ENCODE assay signal across 1 cellular context in genomic region chr2:231463698-231464575, GRCh38.
TF ChIP-seq lines count a peak whose summit lies in the region.

Gene NCL, minus strand, starts transcription at chr2:231464484. Its CDS starts 131 bp downstream, at chr2:231464353.

TF ChIP-seq in HEK293, 187 proteins besides CTCF, POLR2A, EP300 and RAD21 (continued from another document and continues in another):
- TF ChIP-seq, protein P1, sequence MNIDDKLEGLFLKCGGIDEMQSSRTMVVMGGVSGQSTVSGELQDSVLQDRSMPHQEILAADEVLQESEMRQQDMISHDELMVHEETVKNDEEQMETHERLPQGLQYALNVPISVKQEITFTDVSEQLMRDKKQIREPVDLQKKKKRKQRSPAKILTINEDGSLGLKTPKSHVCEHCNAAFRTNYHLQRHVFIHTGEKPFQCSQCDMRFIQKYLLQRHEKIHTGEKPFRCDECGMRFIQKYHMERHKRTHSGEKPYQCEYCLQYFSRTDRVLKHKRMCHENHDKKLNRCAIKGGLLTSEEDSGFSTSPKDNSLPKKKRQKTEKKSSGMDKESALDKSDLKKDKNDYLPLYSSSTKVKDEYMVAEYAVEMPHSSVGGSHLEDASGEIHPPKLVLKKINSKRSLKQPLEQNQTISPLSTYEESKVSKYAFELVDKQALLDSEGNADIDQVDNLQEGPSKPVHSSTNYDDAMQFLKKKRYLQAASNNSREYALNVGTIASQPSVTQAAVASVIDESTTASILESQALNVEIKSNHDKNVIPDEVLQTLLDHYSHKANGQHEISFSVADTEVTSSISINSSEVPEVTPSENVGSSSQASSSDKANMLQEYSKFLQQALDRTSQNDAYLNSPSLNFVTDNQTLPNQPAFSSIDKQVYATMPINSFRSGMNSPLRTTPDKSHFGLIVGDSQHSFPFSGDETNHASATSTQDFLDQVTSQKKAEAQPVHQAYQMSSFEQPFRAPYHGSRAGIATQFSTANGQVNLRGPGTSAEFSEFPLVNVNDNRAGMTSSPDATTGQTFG (tag by site-specific recombination; IDR thresholded peaks at IDR 0.05; ENCODE audit: borderline replicate concordance): no peak
- TF ChIP-seq ZNF837 (tag by site-specific recombination; IDR thresholded peaks at IDR 0.05) (no peak), MZF1 (tag by site-specific recombination; IDR thresholded peaks at IDR 0.05; ENCODE audit: borderline replicate concordance) (no peak), ZNF169 (tag by site-specific recombination; IDR thresholded peaks at IDR 0.05) (no peak), ZNF670 (tag by site-specific recombination; IDR thresholded peaks at IDR 0.05; ENCODE audit: low read depth) (no peak), ZNF549 (tag by site-specific recombination; IDR thresholded peaks at IDR 0.05) (no peak), ZNF449 (tag by site-specific recombination; IDR thresholded peaks at IDR 0.05) (0 out of 2 replicates have a peak, but pooled peaks have one; percentile 23), ZNF404 (tag by site-specific recombination; IDR thresholded peaks at IDR 0.05) (no peak), ZNF394 (tag by site-specific recombination; IDR thresholded peaks at IDR 0.05; ENCODE audit: borderline replicate concordance) (peak; percentile 43; the same call in 1 of the 2 replicates), SCRT2 (tag by site-specific recombination; IDR thresholded peaks at IDR 0.05) (peak; percentile 63), ZBTB7A (tag by site-specific recombination; IDR thresholded peaks at IDR 0.05; ENCODE audit: low read depth) (0 out of 2 replicates have a peak, but pooled peaks have one; percentile 58), RBAK (tag by site-specific recombination; IDR thresholded peaks at IDR 0.05) (no peak), ZNF610 (tag by site-specific recombination; IDR thresholded peaks at IDR 0.05; ENCODE audit: borderline replicate concordance) (no peak), ZNF302 (tag by site-specific recombination; IDR thresholded peaks at IDR 0.05; ENCODE audit: low read depth) (no peak), ZNF202 (tag by site-specific recombination; IDR thresholded peaks at IDR 0.05; ENCODE audit: borderline replicate concordance) (no peak), ZNF76 (tag by site-specific recombination; IDR thresholded peaks at IDR 0.05; ENCODE audit: borderline replicate concordance, low read depth) (peak; percentile 51; the same call in 1 of the 2 replicates), PRDM10 (tag by site-specific recombination; IDR thresholded peaks at IDR 0.05) (no peak), ZNF426 (tag by site-specific recombination; IDR thresholded peaks at IDR 0.05) (no peak), ZNF214 (tag by site-specific recombination; IDR thresholded peaks at IDR 0.05; ENCODE audit: borderline replicate concordance) (no peak), ZFP69B (tag by site-specific recombination; IDR thresholded peaks at IDR 0.05) (peak; percentile 93), KLF1 (tag by site-specific recombination; IDR thresholded peaks at IDR 0.05) (0 out of 2 replicates have a peak, but pooled peaks have one; percentile 1), ZFP37 (tag by site-specific recombination; IDR thresholded peaks at IDR 0.05) (peak; percentile 82; the same call in 1 of the 2 replicates), ZFHX2 (tag by site-specific recombination; conservative IDR thresholded peaks at IDR 0.05) (no peak), ZNF248 (tag by site-specific recombination; IDR thresholded peaks at IDR 0.05) (no peak), ZNF37A (tag by site-specific recombination; IDR thresholded peaks at IDR 0.05) (no peak), ZNF132 (tag by site-specific recombination; IDR thresholded peaks at IDR 0.05; ENCODE audit: borderline replicate concordance) (no peak), MYNN (tag by site-specific recombination; IDR thresholded peaks at IDR 0.05; ENCODE audit: borderline replicate concordance) (no peak), ZBTB1 (tag by site-specific recombination; IDR thresholded peaks at IDR 0.05) (no peak), ZNF239 (tag by site-specific recombination; IDR thresholded peaks at IDR 0.05) (peak; percentile 66; the same call in 1 of the 2 replicates), ZNF354C (tag by site-specific recombination; IDR thresholded peaks at IDR 0.05; ENCODE audit: borderline replicate concordance, low read depth) (no peak), ZNF175 (tag by site-specific recombination; IDR thresholded peaks at IDR 0.05) (no peak), PBX3 (CRISPR knock-in tag; IDR thresholded peaks at IDR 0.05) (peak; percentile 47; the same call in 1 of the 2 replicates), ZNF521 (tag by site-specific recombination; IDR thresholded peaks at IDR 0.05) (no peak), ZNF776 (tag by site-specific recombination; IDR thresholded peaks at IDR 0.05; ENCODE audit: borderline replicate concordance) (no peak), ZNF624 (tag by site-specific recombination; IDR thresholded peaks at IDR 0.05) (no peak), BCL11B (tag by site-specific recombination; IDR thresholded peaks at IDR 0.05; ENCODE audit: low read depth) (no peak), ZNF830 (tag by site-specific recombination; IDR thresholded peaks at IDR 0.05; ENCODE audit: low read depth) (no peak), ZNF654 (tag by site-specific recombination; IDR thresholded peaks at IDR 0.05; ENCODE audit: low read depth) (no peak), ZNF555 (tag by site-specific recombination; conservative IDR thresholded peaks at IDR 0.05) (no peak)
- TF ChIP-seq, protein P2, sequence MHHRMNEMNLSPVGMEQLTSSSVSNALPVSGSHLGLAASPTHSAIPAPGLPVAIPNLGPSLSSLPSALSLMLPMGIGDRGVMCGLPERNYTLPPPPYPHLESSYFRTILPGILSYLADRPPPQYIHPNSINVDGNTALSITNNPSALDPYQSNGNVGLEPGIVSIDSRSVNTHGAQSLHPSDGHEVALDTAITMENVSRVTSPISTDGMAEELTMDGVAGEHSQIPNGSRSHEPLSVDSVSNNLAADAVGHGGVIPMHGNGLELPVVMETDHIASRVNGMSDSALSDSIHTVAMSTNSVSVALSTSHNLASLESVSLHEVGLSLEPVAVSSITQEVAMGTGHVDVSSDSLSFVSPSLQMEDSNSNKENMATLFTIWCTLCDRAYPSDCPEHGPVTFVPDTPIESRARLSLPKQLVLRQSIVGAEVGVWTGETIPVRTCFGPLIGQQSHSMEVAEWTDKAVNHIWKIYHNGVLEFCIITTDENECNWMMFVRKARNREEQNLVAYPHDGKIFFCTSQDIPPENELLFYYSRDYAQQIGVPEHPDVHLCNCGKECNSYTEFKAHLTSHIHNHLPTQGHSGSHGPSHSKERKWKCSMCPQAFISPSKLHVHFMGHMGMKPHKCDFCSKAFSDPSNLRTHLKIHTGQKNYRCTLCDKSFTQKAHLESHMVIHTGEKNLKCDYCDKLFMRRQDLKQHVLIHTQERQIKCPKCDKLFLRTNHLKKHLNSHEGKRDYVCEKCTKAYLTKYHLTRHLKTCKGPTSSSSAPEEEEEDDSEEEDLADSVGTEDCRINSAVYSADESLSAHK (tag by site-specific recombination; IDR thresholded peaks at IDR 0.05): no peak
- TF ChIP-seq, protein P3, sequence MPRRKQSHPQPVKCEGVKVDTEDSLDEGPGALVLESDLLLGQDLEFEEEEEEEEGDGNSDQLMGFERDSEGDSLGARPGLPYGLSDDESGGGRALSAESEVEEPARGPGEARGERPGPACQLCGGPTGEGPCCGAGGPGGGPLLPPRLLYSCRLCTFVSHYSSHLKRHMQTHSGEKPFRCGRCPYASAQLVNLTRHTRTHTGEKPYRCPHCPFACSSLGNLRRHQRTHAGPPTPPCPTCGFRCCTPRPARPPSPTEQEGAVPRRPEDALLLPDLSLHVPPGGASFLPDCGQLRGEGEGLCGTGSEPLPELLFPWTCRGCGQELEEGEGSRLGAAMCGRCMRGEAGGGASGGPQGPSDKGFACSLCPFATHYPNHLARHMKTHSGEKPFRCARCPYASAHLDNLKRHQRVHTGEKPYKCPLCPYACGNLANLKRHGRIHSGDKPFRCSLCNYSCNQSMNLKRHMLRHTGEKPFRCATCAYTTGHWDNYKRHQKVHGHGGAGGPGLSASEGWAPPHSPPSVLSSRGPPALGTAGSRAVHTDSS (tag by site-specific recombination; IDR thresholded peaks at IDR 0.05): no peak
- TF ChIP-seq, protein P4, sequence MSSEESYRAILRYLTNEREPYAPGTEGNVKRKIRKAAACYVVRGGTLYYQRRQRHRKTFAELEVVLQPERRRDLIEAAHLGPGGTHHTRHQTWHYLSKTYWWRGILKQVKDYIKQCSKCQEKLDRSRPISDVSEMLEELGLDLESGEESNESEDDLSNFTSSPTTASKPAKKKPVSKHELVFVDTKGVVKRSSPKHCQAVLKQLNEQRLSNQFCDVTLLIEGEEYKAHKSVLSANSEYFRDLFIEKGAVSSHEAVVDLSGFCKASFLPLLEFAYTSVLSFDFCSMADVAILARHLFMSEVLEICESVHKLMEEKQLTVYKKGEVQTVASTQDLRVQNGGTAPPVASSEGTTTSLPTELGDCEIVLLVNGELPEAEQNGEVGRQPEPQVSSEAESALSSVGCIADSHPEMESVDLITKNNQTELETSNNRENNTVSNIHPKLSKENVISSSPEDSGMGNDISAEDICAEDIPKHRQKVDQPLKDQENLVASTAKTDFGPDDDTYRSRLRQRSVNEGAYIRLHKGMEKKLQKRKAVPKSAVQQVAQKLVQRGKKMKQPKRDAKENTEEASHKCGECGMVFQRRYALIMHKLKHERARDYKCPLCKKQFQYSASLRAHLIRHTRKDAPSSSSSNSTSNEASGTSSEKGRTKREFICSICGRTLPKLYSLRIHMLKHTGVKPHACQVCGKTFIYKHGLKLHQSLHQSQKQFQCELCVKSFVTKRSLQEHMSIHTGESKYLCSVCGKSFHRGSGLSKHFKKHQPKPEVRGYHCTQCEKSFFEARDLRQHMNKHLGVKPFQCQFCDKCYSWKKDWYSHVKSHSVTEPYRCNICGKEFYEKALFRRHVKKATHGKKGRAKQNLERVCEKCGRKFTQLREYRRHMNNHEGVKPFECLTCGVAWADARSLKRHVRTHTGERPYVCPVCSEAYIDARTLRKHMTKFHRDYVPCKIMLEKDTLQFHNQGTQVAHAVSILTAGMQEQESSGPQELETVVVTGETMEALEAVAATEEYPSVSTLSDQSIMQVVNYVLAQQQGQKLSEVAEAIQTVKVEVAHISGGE (tag by site-specific recombination; conservative IDR thresholded peaks at IDR 0.05; ENCODE audit: low read depth): no peak
- TF ChIP-seq, protein P5, sequence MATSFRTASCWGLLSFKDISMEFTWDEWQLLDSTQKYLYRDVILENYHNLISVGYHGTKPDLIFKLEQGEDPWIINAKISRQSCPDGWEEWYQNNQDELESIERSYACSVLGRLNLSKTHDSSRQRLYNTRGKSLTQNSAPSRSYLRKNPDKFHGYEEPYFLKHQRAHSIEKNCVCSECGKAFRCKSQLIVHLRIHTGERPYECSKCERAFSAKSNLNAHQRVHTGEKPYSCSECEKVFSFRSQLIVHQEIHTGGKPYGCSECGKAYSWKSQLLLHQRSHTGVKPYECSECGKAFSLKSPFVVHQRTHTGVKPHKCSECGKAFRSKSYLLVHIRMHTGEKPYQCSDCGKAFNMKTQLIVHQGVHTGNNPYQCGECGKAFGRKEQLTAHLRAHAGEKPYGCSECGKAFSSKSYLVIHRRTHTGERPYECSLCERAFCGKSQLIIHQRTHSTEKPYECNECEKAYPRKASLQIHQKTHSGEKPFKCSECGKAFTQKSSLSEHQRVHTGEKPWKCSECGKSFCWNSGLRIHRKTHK (tag by site-specific recombination; IDR thresholded peaks at IDR 0.05): no peak
- TF ChIP-seq, protein P6, sequence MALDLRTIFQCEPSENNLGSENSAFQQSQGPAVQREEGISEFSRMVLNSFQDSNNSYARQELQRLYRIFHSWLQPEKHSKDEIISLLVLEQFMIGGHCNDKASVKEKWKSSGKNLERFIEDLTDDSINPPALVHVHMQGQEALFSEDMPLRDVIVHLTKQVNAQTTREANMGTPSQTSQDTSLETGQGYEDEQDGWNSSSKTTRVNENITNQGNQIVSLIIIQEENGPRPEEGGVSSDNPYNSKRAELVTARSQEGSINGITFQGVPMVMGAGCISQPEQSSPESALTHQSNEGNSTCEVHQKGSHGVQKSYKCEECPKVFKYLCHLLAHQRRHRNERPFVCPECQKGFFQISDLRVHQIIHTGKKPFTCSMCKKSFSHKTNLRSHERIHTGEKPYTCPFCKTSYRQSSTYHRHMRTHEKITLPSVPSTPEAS (tag by site-specific recombination; IDR thresholded peaks at IDR 0.05): no peak
